ENCODE assay signal across 9 cellular contexts in genomic region chr6:49464691-49465090, GRCh38. TPM values are rescaled to one million over a fixed set of nuclear protein-coding genes. Genes with fewer than 3 reads are reported as not detected.
DNase-seq lines count a peak whose midpoint lies in the region; ATAC-seq and TF ChIP-seq lines count a peak whose summit lies in the region.
"Had no signal": no experiment of that assay in that cellular context is flagged by ENCODE, and none has a peak within 500 bp of the region (broad histone marks: within the 10 kb centered on the region; RNA-seq: fewer than 3 reads in every experiment).

No MANE protein-coding gene starts in this region.

- no peaks in the 10 kb centered on the region for H3K9me3 ChIP-seq in HUES64 (ENCODE audit: insufficient read depth, low read depth, low read length)

- H3K27me3 Mint-ChIP-seq in T-helper 2 cell treated with Interferon-gamma antibody and Interleukin-4, amounts not matched to agents 5 μg/mL and 100 μg/mL, for 36 hours (ENCODE audit: low read depth) = no peaks in the 10 kb centered on the region
- H3K27me3 Mint-ChIP-seq in activated naive CD8-positive, alpha-beta T cell = no peaks in the 10 kb centered on the region
- no peaks in the 10 kb centered on the region for H3K27me3 Mint-ChIP-seq in nephron progenitor cell (ENCODE audit: low read depth, poor library complexity)

- H3K27ac Mint-ChIP-seq in T-helper 2 cell treated with Interferon-gamma antibody and Interleukin-4, amounts not matched to agents 5 μg/mL and 100 μg/mL, for 36 hours = peak overlapping the region; percentile 11
- H3K27ac Mint-ChIP-seq in activated naive CD8-positive, alpha-beta T cell = peak overlapping the region; percentile 38
- no peak overlapping the region for H3K27ac Mint-ChIP-seq in nephron progenitor cell

- no peak for TF ChIP-seq CTCF in nephron progenitor cell (IDR thresholded peaks at IDR 0.05)

- peak overlapping the region; percentile 91 for H3K4me3 ChIP-seq in HUES64 (ENCODE audit: low read length)

- peaks cover 39% of the 10 kb centered on the region for H3K4me1 Mint-ChIP-seq in T-helper 2 cell treated with Interferon-gamma antibody and Interleukin-4, amounts not matched to agents 5 μg/mL and 100 μg/mL, for 36 hours (ENCODE audit: low read depth)
- peaks cover 45% of the 10 kb centered on the region for H3K4me1 Mint-ChIP-seq in activated naive CD8-positive, alpha-beta T cell (ENCODE audit: low read depth)
- H3K4me1 Mint-ChIP-seq in nephron progenitor cell = peaks cover 30% of the 10 kb centered on the region

- 81% methylated on average over 2 of the region's 2 CpGs for WGBS in HUES64

- ATAC-seq in GM18858 (IDR thresholded peaks at IDR 0.05; ENCODE audit: unreplicated experiment) = no peak

- no peak overlapping the region for H3K27ac ChIP-seq in HUES64 (ENCODE audit: low read depth, low read length)

- H3K9me3 Mint-ChIP-seq in T-helper 2 cell treated with Interferon-gamma antibody and Interleukin-4, amounts not matched to agents 5 μg/mL and 100 μg/mL, for 36 hours = no peaks in the 10 kb centered on the region
- no peaks in the 10 kb centered on the region for H3K9me3 Mint-ChIP-seq in activated naive CD8-positive, alpha-beta T cell (ENCODE audit: low read depth)
- no peaks in the 10 kb centered on the region for H3K9me3 Mint-ChIP-seq in nephron progenitor cell

- peak overlapping the region; percentile 99 for H3K4me3 Mint-ChIP-seq in T-helper 2 cell treated with Interferon-gamma antibody and Interleukin-4, amounts not matched to agents 5 μg/mL and 100 μg/mL, for 36 hours
- peak overlapping the region; percentile 100 for H3K4me3 Mint-ChIP-seq in activated naive CD8-positive, alpha-beta T cell
- H3K4me3 Mint-ChIP-seq in nephron progenitor cell = peak overlapping the region; percentile 99

- no peak overlapping the region for H3K9ac ChIP-seq in HUES64 (ENCODE audit: low read depth, low read length)

- DNase-seq in T-helper 2 cell treated with Interferon-gamma antibody and Interleukin-4, amounts not matched to agents 5 μg/mL and 100 μg/mL, for 36 hours (ENCODE audit: low spot score) = no peak
- no peak for DNase-seq in T-helper 2 cell
- DNase-seq in nephron progenitor cell = no peak
- DNase-seq in cerebellar cortex (ENCODE audit: low spot score) = no peak
- no peak for DNase-seq in HK-2 (ENCODE audit: unreplicated experiment)
- DNase-seq: NCI-H510A treated with DMSO at 0.1 percent for 48 hours had no signal

- no peaks in the 10 kb centered on the region for H3K27me3 ChIP-seq in HUES64 (ENCODE audit: insufficient read depth, low read length)

- no peaks in the 10 kb centered on the region; the same call in 1 of the 2 replicates for H3K36me3 ChIP-seq in HUES64 (ENCODE audit: insufficient read depth, low read length)

- H3K4me1 ChIP-seq in HUES64 (ENCODE audit: insufficient read depth, low read length) = 0 out of 2 replicates have a peak, but pooled peaks cover 7% of the 10 kb centered on the region

- peaks cover 7% of the 10 kb centered on the region for H3K36me3 Mint-ChIP-seq in T-helper 2 cell treated with Interferon-gamma antibody and Interleukin-4, amounts not matched to agents 5 μg/mL and 100 μg/mL, for 36 hours (ENCODE audit: low read depth)
- no peaks in the 10 kb centered on the region for H3K36me3 Mint-ChIP-seq in activated naive CD8-positive, alpha-beta T cell
- H3K36me3 Mint-ChIP-seq in nephron progenitor cell (ENCODE audit: low read depth) = peaks cover 5% of the 10 kb centered on the region

RNA-seq across cellular contexts. Expression of gene CENPQ, which starts 1.5 kb away (rescaled TPM):
- 18.7 TPM for polyA plus RNA-seq in HUES64 (2013, experiment 1 of 2)
- polyA plus RNA-seq in HUES64 (2013, experiment 2 of 2) = 22.6 TPM

RNA-seq across cellular contexts. Expression of gene MMUT, which starts 1.6 kb away (rescaled TPM):
- polyA plus RNA-seq in HUES64 (2013, experiment 1 of 2) = 11.8 TPM
- 14.7 TPM for polyA plus RNA-seq in HUES64 (2013, experiment 2 of 2)

RNA-seq across cellular contexts. Expression of gene GLYATL3, which starts 35.0 kb away (rescaled TPM):
- not detected for polyA plus RNA-seq in HUES64 (2013, experiment 1 of 2)
- polyA plus RNA-seq in HUES64 (2013, experiment 2 of 2) = not detected
